ENCODE assay signal across 26 cellular contexts in genomic region chr3:62571916-62572315, GRCh38.
"Had no signal": no experiment of that assay in that cellular context is flagged by ENCODE, and none has a peak within 500 bp of the region (broad histone marks: within the 10 kb centered on the region; RNA-seq: fewer than 3 reads in every experiment).

No MANE protein-coding gene starts in this region.

- H3K36me3 ChIP-seq: esophagus squamous epithelium, gastroesophageal sphincter, heart left ventricle, left ventricle myocardium inferior, lower lobe of right lung had no signal

- H3K4me1 ChIP-seq: gastroesophageal sphincter had no signal

- H2AFZ ChIP-seq: hepatocyte had no signal

- H3K27me3 ChIP-seq: foreskin keratinocyte, gastroesophageal sphincter, heart left ventricle, hepatocyte had no signal

- H3K4me2 ChIP-seq: hepatocyte had no signal

- H3K9me3 ChIP-seq: esophagus squamous epithelium, gastroesophageal sphincter, heart left ventricle, left ventricle myocardium inferior, lower lobe of right lung, mucosa of descending colon had no signal

- H3K27ac ChIP-seq: coronary artery, dorsolateral prefrontal cortex, epithelial cell of prostate, esophagus squamous epithelium, foreskin keratinocyte, gastroesophageal sphincter, heart left ventricle, hepatocyte, left ventricle myocardium inferior, lower lobe of right lung had no signal

- H3K4me3 ChIP-seq: coronary artery, dorsolateral prefrontal cortex, esophagus squamous epithelium, gastroesophageal sphincter, heart left ventricle, hepatocyte, left ventricle myocardium inferior, lower lobe of right lung, mucosa of descending colon had no signal

- DNase-seq: dermis blood vessel endothelial cell; dorsolateral prefrontal cortex; effector CD4-positive, alpha-beta T cell; effector memory CD4-positive, alpha-beta T cell; erythroblast; esophagus squamous epithelium; foreskin keratinocyte; heart left ventricle; hypothalamus; immature natural killer cell; islet precursor cell; kidney; kidney glomerular epithelial cell; left colon; left ventricle myocardium inferior; lower lobe of right lung; mesenchymal stem cell; mucosa of descending colon; naive B cell; naive thymus-derived CD8-positive, alpha-beta T cell had no signal

- ATAC-seq: esophagus mucosa; foreskin keratinocyte; gastroesophageal sphincter; heart left ventricle; left colon; left lobe of liver; lower lobe of right lung; mucosa of descending colon; naive thymus-derived CD8-positive, alpha-beta T cell had no signal

- H3K79me2 ChIP-seq: hepatocyte had no signal
